In genomic region chr7:74094224-74095095, GRCh38 we compare ENCODE assay signal across 1 cellular context.
TF ChIP-seq lines count a peak whose summit lies in the region.

No MANE protein-coding gene starts in this region.

TF ChIP-seq in K562, 482 proteins besides CTCF, POLR2A, EP300 and RAD21 (continued from another document and continues in another):
- TF ChIP-seq MLX (CRISPR knock-in tag; conservative IDR thresholded peaks at IDR 0.05) (no peak), SETDB1 (IDR thresholded peaks at IDR 0.05; ENCODE audit: low read length) (no peak), TSHZ1 (CRISPR knock-in tag; IDR thresholded peaks at IDR 0.05) (no peak), EP400 (IDR thresholded peaks at IDR 0.05) (no peak), HMGN3 (IDR thresholded peaks at IDR 0.05; ENCODE audit: borderline replicate concordance, extremely low read depth, insufficient read length, low read depth, low read length) (peak; percentile 30), ZNF140 (CRISPR knock-in tag; IDR thresholded peaks at IDR 0.05) (no peak), NCOA1 (IDR thresholded peaks at IDR 0.05; ENCODE audit: low read depth) (no peak), ZNF133 (CRISPR knock-in tag; IDR thresholded peaks at IDR 0.05) (no peak), PYGO2 (tag; IDR thresholded peaks at IDR 0.05) (no peak), PRMT5 (CRISPR knock-in tag; IDR thresholded peaks at IDR 0.05) (no peak), ATF3 (IDR thresholded peaks at IDR 0.05) (peak; percentile 91), ATF3 (CRISPR knock-in tag; conservative IDR thresholded peaks at IDR 0.05) (no peak), ZBTB7A (IDR thresholded peaks at IDR 0.05; ENCODE audit: borderline replicate concordance, control insufficient read depth, low read depth, low read length) (peak; percentile 70; the same call in 1 of the 2 replicates), FOXJ2 (tag; IDR thresholded peaks at IDR 0.05) (no peak), POLR2H (tag; IDR thresholded peaks at IDR 0.05; ENCODE audit: low read depth) (no peak), FOS (IDR thresholded peaks at IDR 0.05; ENCODE audit: extremely low read depth, insufficient read length) (peak; percentile 13), RFX5 (IDR thresholded peaks at IDR 0.05; ENCODE audit: low read depth, low read length) (no peak), ZZZ3 (IDR thresholded peaks at IDR 0.05) (no peak), ELF2 (CRISPR knock-in tag; IDR thresholded peaks at IDR 0.05) (no peak), TAF9B (IDR thresholded peaks at IDR 0.05; ENCODE audit: partially characterized antibody) (no peak), ZNF347 (CRISPR knock-in tag; IDR thresholded peaks at IDR 0.05; ENCODE audit: low read depth) (no peak), BCOR (IDR thresholded peaks at IDR 0.05) (no peak), FOSL1 (tag; conservative IDR thresholded peaks at IDR 0.05) (peak; percentile 76), SMAD1 (IDR thresholded peaks at IDR 0.05; ENCODE audit: low read depth, low read length, partially characterized antibody) (no peak), CREB1 (IDR thresholded peaks at IDR 0.05) (peak; percentile 13; the same call in 1 of the 2 replicates), CREB1 (CRISPR knock-in tag; IDR thresholded peaks at IDR 0.05) (no peak), ZKSCAN8 (CRISPR knock-in tag; IDR thresholded peaks at IDR 0.05) (no peak), ZNF75A (CRISPR knock-in tag; IDR thresholded peaks at IDR 0.05) (no peak), CGGBP1 (CRISPR knock-in tag; IDR thresholded peaks at IDR 0.05) (no peak), ZNF766 (CRISPR knock-in tag; conservative IDR thresholded peaks at IDR 0.05) (0 out of 2 replicates have a peak, but pooled peaks have one; percentile 24), JUND (IDR thresholded peaks at IDR 0.05; ENCODE audit: borderline replicate concordance, low read depth, low read length) (peak; percentile 92), JUND (tag; IDR thresholded peaks at IDR 0.05; ENCODE audit: borderline replicate concordance, low read depth, low read length) (peak; percentile 79; the same call in 2 of the 3 replicates), NEUROD1 (IDR thresholded peaks at IDR 0.05; ENCODE audit: borderline replicate concordance, low read depth, low read length, partially characterized antibody) (no peak), JUN (IDR thresholded peaks at IDR 0.05; ENCODE audit: borderline replicate concordance, low read depth, low read length) (peak; percentile 76), JUN (CRISPR knock-in tag; IDR thresholded peaks at IDR 0.05; ENCODE audit: borderline replicate concordance) (no peak), MTF1 (CRISPR knock-in tag; IDR thresholded peaks at IDR 0.05; ENCODE audit: borderline replicate concordance) (no peak), L3MBTL2 (IDR thresholded peaks at IDR 0.05) (no peak), PTTG1 (tag; IDR thresholded peaks at IDR 0.05; ENCODE audit: low read depth) (no peak), GABPA (tag; conservative IDR thresholded peaks at IDR 0.05; ENCODE audit: low read depth) (no peak), ZNF316 (IDR thresholded peaks at IDR 0.05) (no peak), ZNF584 (CRISPR knock-in tag; IDR thresholded peaks at IDR 0.05; ENCODE audit: low read depth) (0 out of 2 replicates have a peak, but pooled peaks have one; percentile 32), POLR2G (IDR thresholded peaks at IDR 0.05; ENCODE audit: low read depth, low read length) (0 out of 2 replicates have a peak, but pooled peaks have one; percentile 20), TFAP4 (CRISPR knock-in tag; IDR thresholded peaks at IDR 0.05; ENCODE audit: borderline replicate concordance) (peak; percentile 49; the same call in 1 of the 2 replicates), SMARCE1 (IDR thresholded peaks at IDR 0.05) (peak; percentile 14; the same call in 1 of the 2 replicates), RERE (CRISPR knock-in tag; IDR thresholded peaks at IDR 0.05; ENCODE audit: borderline replicate concordance) (no peak), ARHGAP35 (IDR thresholded peaks at IDR 0.05; ENCODE audit: partially characterized antibody) (no peak), HDAC1 (IDR thresholded peaks at IDR 0.05) (0 out of 4 replicates have a peak, but pooled peaks of 1 of the 2 experiments have one; percentile 11), SMARCA4 (IDR thresholded peaks at IDR 0.05) (0 out of 2 replicates have a peak, but pooled peaks have one; percentile 12), SPI1 (IDR thresholded peaks at IDR 0.05; ENCODE audit: borderline replicate concordance, low read depth, low read length) (peak; percentile 86), SMARCC2 (IDR thresholded peaks at IDR 0.05; ENCODE audit: low read depth) (no peak), NRF1 (conservative IDR thresholded peaks at IDR 0.05 in 1 of 2, IDR thresholded peaks at IDR 0.05 in 1 of 2) (no peak), EGR1 (conservative IDR thresholded peaks at IDR 0.05) (peak; percentile 81), ZBTB2 (IDR thresholded peaks at IDR 0.05) (0 out of 2 replicates have a peak, but pooled peaks have one; percentile 18), THRB (CRISPR knock-in tag; conservative IDR thresholded peaks at IDR 0.05) (no peak), IFI16 (CRISPR knock-in tag; IDR thresholded peaks at IDR 0.05) (no peak), CREM (IDR thresholded peaks at IDR 0.05; ENCODE audit: low read depth) (peak; percentile 46; the same call in 1 of the 2 replicates), VEZF1 (CRISPR knock-in tag; IDR thresholded peaks at IDR 0.05) (peak; percentile 31; the same call in 1 of the 2 replicates), ZNF830 (CRISPR knock-in tag; IDR thresholded peaks at IDR 0.05) (no peak)
